12 cellular contexts compared by ENCODE assay signal in genomic region chr22:29216873-29217666, GRCh38. TPM values are rescaled to one million over a fixed set of nuclear protein-coding genes. Genes with fewer than 3 reads are reported as not detected.
DNase-seq lines count a peak whose midpoint lies in the region; ATAC-seq and TF ChIP-seq lines count a peak whose summit lies in the region.
"Had no signal": no experiment of that assay in that cellular context is flagged by ENCODE, and none has a peak within 500 bp of the region (broad histone marks: within the 10 kb centered on the region; RNA-seq: fewer than 3 reads in every experiment).

No MANE protein-coding gene starts in this region.

- H3K27me3 ChIP-seq in right atrium auricular region (no peaks in the 10 kb centered on the region), body of pancreas (no peaks in the 10 kb centered on the region), upper lobe of left lung (no peaks in the 10 kb centered on the region)

- 43 to 69% methylated on average over 5 to 14 of the region's 14 CpGs for WGBS in body of pancreas, 2 donors
- WGBS in upper lobe of left lung, 2 donors = 51 to 72% methylated on average over 6 to 10 of the region's 14 CpGs

- peaks cover 0 to 2% (median 0%) of the 10 kb centered on the region in 5 donors for H3K27me3 Mint-ChIP-seq in naive thymus-derived CD8-positive, alpha-beta T cell
- no peaks in the 10 kb centered on the region for H3K27me3 Mint-ChIP-seq in progenitor cell of endocrine pancreas

- TF ChIP-seq EP300 in upper lobe of left lung (IDR thresholded peaks at IDR 0.05) = no peak

- H3K9me3 Mint-ChIP-seq in naive thymus-derived CD8-positive, alpha-beta T cell = no peaks in the 10 kb centered on the region
- no peaks in the 10 kb centered on the region for H3K9me3 Mint-ChIP-seq in progenitor cell of endocrine pancreas (ENCODE audit: low read depth)
- H3K9me3 Mint-ChIP-seq: IgD-negative memory B cell; stimulated activated naive B cell treated with anti-CD40 and anti-IgM and Interleukin-4, amounts not matched to agents 10 μg/mL and 1 μg/mL and 100 μg/mL, for 72 hours had no signal

- no peaks in the 10 kb centered on the region for H3K4me1 ChIP-seq in right atrium auricular region
- H3K4me1 ChIP-seq in body of pancreas = peaks cover 37% of the 10 kb centered on the region
- peaks cover 0 to 14% (median 12%) of the 10 kb centered on the region in 4 donors for H3K4me1 ChIP-seq in upper lobe of left lung
- H3K4me1 ChIP-seq: BLaER1 had no signal

- no peak overlapping the region for H3K4me3 Mint-ChIP-seq in naive thymus-derived CD8-positive, alpha-beta T cell
- no peak overlapping the region for H3K4me3 Mint-ChIP-seq in progenitor cell of endocrine pancreas (ENCODE audit: low read depth)
- H3K4me3 Mint-ChIP-seq: IgD-negative memory B cell; stimulated activated naive B cell treated with anti-CD40 and anti-IgM and Interleukin-4, amounts not matched to agents 10 μg/mL and 1 μg/mL and 100 μg/mL, for 72 hours had no signal

- H3K36me3 ChIP-seq in right atrium auricular region (no peaks in the 10 kb centered on the region), body of pancreas (replicated peaks in 1 of 2; ENCODE audit: insufficient read depth in 1 of 2, low read depth in 2 of 2) (no peaks in the 10 kb centered on the region), upper lobe of left lung (no peaks in the 10 kb centered on the region)
- H3K36me3 ChIP-seq: BLaER1 had no signal

- peaks cover 0 to 2% (median 0%) of the 10 kb centered on the region in 4 donors for H3K4me1 Mint-ChIP-seq in naive thymus-derived CD8-positive, alpha-beta T cell
- H3K4me1 Mint-ChIP-seq in progenitor cell of endocrine pancreas (ENCODE audit: low read depth) = peaks cover 15% of the 10 kb centered on the region

- H3K27ac ChIP-seq in right atrium auricular region = no peak overlapping the region
- H3K27ac ChIP-seq in body of pancreas = peak overlapping the region; percentile 48 to 77 (median 63)
- peak overlapping the region in 3 of 4 donors; percentile 32 to 56 (median 37) for H3K27ac ChIP-seq in upper lobe of left lung
- H3K27ac ChIP-seq: BLaER1 had no signal

- POLR2A ChIA-PET in naive thymus-derived CD8-positive, alpha-beta T cell (lab: Charles Lee) = no interaction called here

- TF ChIP-seq CTCF in right atrium auricular region (IDR thresholded peaks at IDR 0.05) = no peak
- TF ChIP-seq CTCF in body of pancreas (IDR thresholded peaks at IDR 0.05) = no peak
- TF ChIP-seq CTCF in upper lobe of left lung (IDR thresholded peaks at IDR 0.05) = no peak
- TF ChIP-seq CTCF in progenitor cell of endocrine pancreas (IDR thresholded peaks at IDR 0.05; ENCODE audit: unreplicated experiment) = no peak

- no peak overlapping the region for H3K27ac Mint-ChIP-seq in naive thymus-derived CD8-positive, alpha-beta T cell
- no peak overlapping the region for H3K27ac Mint-ChIP-seq in progenitor cell of endocrine pancreas
- H3K27ac Mint-ChIP-seq: IgD-negative memory B cell; stimulated activated naive B cell treated with anti-CD40 and anti-IgM and Interleukin-4, amounts not matched to agents 10 μg/mL and 1 μg/mL and 100 μg/mL, for 72 hours had no signal

- H3K36me3 Mint-ChIP-seq in naive thymus-derived CD8-positive, alpha-beta T cell = no peaks in the 10 kb centered on the region
- H3K36me3 Mint-ChIP-seq in progenitor cell of endocrine pancreas (ENCODE audit: insufficient read depth) = no peaks in the 10 kb centered on the region
- H3K36me3 Mint-ChIP-seq: IgD-negative memory B cell; stimulated activated naive B cell treated with anti-CD40 and anti-IgM and Interleukin-4, amounts not matched to agents 10 μg/mL and 1 μg/mL and 100 μg/mL, for 72 hours had no signal

- TF ChIP-seq POLR2A in body of pancreas (IDR thresholded peaks at IDR 0.05) (peak in 2 of 3 donors; percentile 17 to 35), upper lobe of left lung (IDR thresholded peaks at IDR 0.05) (no peak)

- H3K9me3 ChIP-seq in right atrium auricular region (no peaks in the 10 kb centered on the region), body of pancreas (no peaks in the 10 kb centered on the region), upper lobe of left lung (no peaks in the 10 kb centered on the region)
- H3K9me3 ChIP-seq: BLaER1 had no signal

- DNase-seq in left ventricle myocardium superior = peak; percentile 19
- DNase-seq in right atrium auricular region (ENCODE audit: low spot score) = no peak
- DNase-seq in body of pancreas = peak; percentile 73 to 92 (median 86)
- DNase-seq in left lobe of liver (ENCODE audit: low spot score) = peak; percentile 66
- peak in 1 of 2 donors; percentile 59 for DNase-seq in upper lobe of left lung
- DNase-seq in putamen (ENCODE audit: low spot score) = no peak
- DNase-seq in naive thymus-derived CD8-positive, alpha-beta T cell = no peak
- DNase-seq in progenitor cell of endocrine pancreas (ENCODE audit: low spot score, unreplicated experiment) = no peak
- DNase-seq: NCI-H526; stimulated activated naive B cell treated with anti-CD40 and anti-IgM and Interleukin-4, amounts not matched to agents 10 μg/mL and 1 μg/mL and 100 μg/mL, for 72 hours had no signal

- H3K4me3 ChIP-seq in right atrium auricular region (no peak overlapping the region), body of pancreas (no peak overlapping the region), upper lobe of left lung (no peak overlapping the region)
- H3K4me3 ChIP-seq: BLaER1 had no signal

- intact Hi-C loops in left ventricle myocardium superior (cut with micrococcal nuclease) (no loop called here), body of pancreas (cut with DNase I) (no loop called here)

- ATAC-seq in left ventricle myocardium superior = peak; percentile 36
- ATAC-seq in body of pancreas = peak; percentile 83
- ATAC-seq in left lobe of liver = peak; percentile 78
- peak; percentile 34 to 55 for ATAC-seq in upper lobe of left lung (ENCODE audit: low FRiP score in 2 of 2)
- ATAC-seq in naive thymus-derived CD8-positive, alpha-beta T cell = no peak

RNA-seq across cellular contexts. Expression of gene EMID1, which starts 11.4 kb away (rescaled TPM):
- total RNA-seq in left ventricle myocardium superior = 0.40 TPM
- total RNA-seq in right atrium auricular region = under 1 TPM; 0.33 to 0.51 TPM
- total RNA-seq in body of pancreas = 10 to 100 TPM in 1 of 2 donors, 1 to 10 TPM in 1; 5.9 to 25.9 TPM
- 1.3 TPM for total RNA-seq in left lobe of liver
- total RNA-seq in upper lobe of left lung = 10 to 100 TPM in 2 of 6 donors, 1 to 10 TPM in 4; 2.1 to 31.6 (median 8.4) TPM
- not detected for total RNA-seq in naive thymus-derived CD8-positive, alpha-beta T cell
- not detected for polyA plus RNA-seq in naive thymus-derived CD8-positive, alpha-beta T cell
- total RNA-seq in progenitor cell of endocrine pancreas = 18.9 and 20.6 TPM in 2 replicates
- polyA plus RNA-seq: IgD-negative memory B cell had no signal

RNA-seq across cellular contexts. Expression of gene RHBDD3, which starts 50.7 kb away (rescaled TPM):
- 16.6 TPM for total RNA-seq in left ventricle myocardium superior
- 10 to 100 TPM; 16.5 to 23.4 TPM for total RNA-seq in right atrium auricular region
- 10 to 100 TPM; 32.4 to 42.2 TPM for total RNA-seq in body of pancreas
- total RNA-seq in left lobe of liver = 18.9 TPM
- 10 to 100 TPM; 17.3 to 47.1 (median 27.9) TPM for total RNA-seq in upper lobe of left lung
- 10 to 100 TPM; 18.7 to 19.2 TPM for total RNA-seq in naive thymus-derived CD8-positive, alpha-beta T cell
- 10 to 100 TPM in 1 of 3 donors, 1 to 10 TPM in 2; 4.7 to 13.1 (median 4.9) TPM for polyA plus RNA-seq in naive thymus-derived CD8-positive, alpha-beta T cell
- total RNA-seq in progenitor cell of endocrine pancreas = 65.1 and 66.4 TPM in 2 replicates

RNA-seq across cellular contexts. Expression of gene EWSR1, which starts 51.0 kb away (rescaled TPM):
- total RNA-seq in left ventricle myocardium superior (121 TPM), right atrium auricular region (100 to 1,000 TPM; 153 to 179 TPM), body of pancreas (100 to 1,000 TPM; 142 to 175 TPM), left lobe of liver (93.3 TPM), upper lobe of left lung (100 to 1,000 TPM; 156 to 293 (median 183) TPM), progenitor cell of endocrine pancreas (442 and 443 TPM in 2 replicates)
- 100 to 1,000 TPM; 290 to 292 TPM for total RNA-seq in naive thymus-derived CD8-positive, alpha-beta T cell
- 100 to 1,000 TPM; 141 to 215 (median 175) TPM for polyA plus RNA-seq in naive thymus-derived CD8-positive, alpha-beta T cell

Comparison
In these comparisons a context has a peak if more than half of its experiments do, and no peak if none do; other contexts are left out.
1. DNase-seq: peak in left ventricle myocardium superior (single experiment), body of pancreas (4 of 4) and left lobe of liver (single experiment); none in right atrium auricular region (single experiment), putamen (single experiment), naive thymus-derived CD8-positive, alpha-beta T cell (0 of 10) and progenitor cell of endocrine pancreas (single experiment).
2. ATAC-seq: peak in left ventricle myocardium superior (single experiment), body of pancreas (single experiment), left lobe of liver (single experiment) and upper lobe of left lung (2 of 2); none in naive thymus-derived CD8-positive, alpha-beta T cell (0 of 2).
3. H3K27ac ChIP-seq: peak in body of pancreas (4 of 4) and upper lobe of left lung (3 of 4); none in right atrium auricular region (0 of 2).
4. POLR2A ChIP-seq: peak in body of pancreas (2 of 3); none in upper lobe of left lung (0 of 4).